1 cellular context compared by ENCODE assay signal in the genomic region with DNA sequence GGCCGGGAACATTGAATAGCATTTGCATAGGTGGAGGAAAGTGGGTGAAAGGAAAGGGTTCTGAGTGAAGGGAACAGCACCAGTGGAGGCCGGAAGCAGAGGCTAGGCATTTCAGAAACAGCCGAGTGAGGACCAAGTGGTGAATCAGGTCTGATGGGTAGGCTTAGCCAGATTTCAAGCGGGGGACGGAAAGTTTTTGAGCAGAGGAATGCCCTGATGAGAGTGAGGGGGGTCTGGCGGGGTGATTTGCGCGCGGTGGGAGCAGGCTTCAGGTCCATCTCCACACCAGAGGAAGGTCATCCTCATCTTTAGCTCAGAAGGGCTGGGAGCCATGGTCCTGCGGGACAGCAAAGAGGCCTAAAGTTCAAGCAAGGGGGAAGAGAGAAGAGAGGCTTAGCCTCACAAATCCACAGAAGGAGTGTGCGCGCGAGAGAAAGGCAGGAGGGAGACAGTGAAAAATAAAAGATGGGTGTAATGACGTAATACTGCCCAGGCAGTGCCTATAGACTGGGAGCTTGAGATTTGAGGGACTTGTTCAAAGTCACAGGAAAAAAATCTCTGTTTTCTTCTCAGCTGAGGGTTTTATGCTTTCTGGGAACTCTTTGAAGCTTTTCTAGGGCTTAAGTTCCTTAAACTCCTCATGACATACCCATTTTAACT.
A peak's percentile ranks its signal among the peaks of the same experiment; 100 is the strongest.
TF ChIP-seq lines count a peak whose summit lies in the region.

No MANE protein-coding gene starts in this region.

TF ChIP-seq in IMR-90, 13 proteins besides CTCF, POLR2A, EP300 and RAD21:
- TF ChIP-seq MAFK (IDR thresholded peaks at IDR 0.05; ENCODE audit: low read depth, low read length), result no peak
- TF ChIP-seq SMC3 (IDR thresholded peaks at IDR 0.05; ENCODE audit: low read depth, low read length), result no peak
- TF ChIP-seq RFX5 (IDR thresholded peaks at IDR 0.05; ENCODE audit: low read depth, low read length), result no peak
- no peak for TF ChIP-seq MXI1 (IDR thresholded peaks at IDR 0.05; ENCODE audit: borderline replicate concordance, low read depth, low read length)
- no peak for TF ChIP-seq FOS (IDR thresholded peaks at IDR 0.05; ENCODE audit: low read depth, low read length)
- 0 out of 2 replicates have a peak, but pooled peaks have one; percentile 12 for TF ChIP-seq CEBPB (IDR thresholded peaks at IDR 0.05; ENCODE audit: low read depth, low read length)
